10 cellular contexts compared by ENCODE assay signal in genomic region chr10:7705341-7705740, GRCh38. TPM values are rescaled to one million over a fixed set of nuclear protein-coding genes. Genes with fewer than 3 reads are reported as not detected.
"Had no signal": no experiment of that assay in that cellular context is flagged by ENCODE, and none has a peak within 500 bp of the region (broad histone marks: within the 10 kb centered on the region; RNA-seq: fewer than 3 reads in every experiment).

No MANE protein-coding gene starts in this region.

- H3K4me3 ChIP-seq: GM23338, K562 had no signal

- H2AFZ ChIP-seq: GM23338 had no signal

- DNase-seq: H9, HCEC 1CT, IMR-90, KG1 had no signal

- H3K4me3 Mint-ChIP-seq: GM23338, H9 had no signal

- H3K27ac Mint-ChIP-seq: GM23338, H9 had no signal

- H3K9me3 Mint-ChIP-seq: GM23338 had no signal

- FAIRE-seq: H1, H54, K562 had no signal

- H3K27ac ChIP-seq: HL-60 had no signal

- ATAC-seq: GM23338, K562 had no signal

- H3K4me2 ChIP-seq: GM23338 had no signal

RNA-seq across cellular contexts. Expression of gene ITIH2, which starts 2.2 kb away (rescaled TPM):
- total RNA-seq: GM23338, H1, H9, HT1080, IMR-90 had no signal
- polyA plus RNA-seq: H1, IMR-90, K562 had no signal

RNA-seq across cellular contexts. Expression of gene ITIH5, which starts 38.6 kb away (rescaled TPM):
- total RNA-seq: HT1080 had no signal
